In the genomic region with DNA sequence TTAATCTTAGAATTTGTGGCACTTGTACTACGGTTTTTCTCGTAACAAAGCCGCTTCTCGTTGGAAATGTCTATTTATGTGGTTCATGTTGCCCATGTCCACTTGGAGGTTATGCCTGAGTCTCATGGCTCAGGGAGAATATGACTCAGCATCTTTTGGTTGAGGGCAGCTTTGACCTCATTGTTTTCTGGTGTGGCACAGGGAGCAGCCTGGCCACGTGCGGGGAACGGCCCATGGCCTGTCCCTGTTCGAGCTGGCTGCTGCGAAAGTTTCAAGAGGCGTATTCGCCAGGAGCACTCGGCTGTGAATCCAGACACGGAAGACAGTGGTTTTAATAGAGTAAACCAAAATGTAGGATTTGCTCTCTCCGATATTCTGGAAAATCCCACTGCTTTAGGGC, we compare ENCODE assay signal across 1 cellular context.
TF ChIP-seq lines count a peak whose summit lies in the region.

No MANE protein-coding gene starts in this region.

TF ChIP-seq in GM23338, 12 proteins besides CTCF, POLR2A, EP300 and RAD21:
- TF ChIP-seq, protein P1, sequence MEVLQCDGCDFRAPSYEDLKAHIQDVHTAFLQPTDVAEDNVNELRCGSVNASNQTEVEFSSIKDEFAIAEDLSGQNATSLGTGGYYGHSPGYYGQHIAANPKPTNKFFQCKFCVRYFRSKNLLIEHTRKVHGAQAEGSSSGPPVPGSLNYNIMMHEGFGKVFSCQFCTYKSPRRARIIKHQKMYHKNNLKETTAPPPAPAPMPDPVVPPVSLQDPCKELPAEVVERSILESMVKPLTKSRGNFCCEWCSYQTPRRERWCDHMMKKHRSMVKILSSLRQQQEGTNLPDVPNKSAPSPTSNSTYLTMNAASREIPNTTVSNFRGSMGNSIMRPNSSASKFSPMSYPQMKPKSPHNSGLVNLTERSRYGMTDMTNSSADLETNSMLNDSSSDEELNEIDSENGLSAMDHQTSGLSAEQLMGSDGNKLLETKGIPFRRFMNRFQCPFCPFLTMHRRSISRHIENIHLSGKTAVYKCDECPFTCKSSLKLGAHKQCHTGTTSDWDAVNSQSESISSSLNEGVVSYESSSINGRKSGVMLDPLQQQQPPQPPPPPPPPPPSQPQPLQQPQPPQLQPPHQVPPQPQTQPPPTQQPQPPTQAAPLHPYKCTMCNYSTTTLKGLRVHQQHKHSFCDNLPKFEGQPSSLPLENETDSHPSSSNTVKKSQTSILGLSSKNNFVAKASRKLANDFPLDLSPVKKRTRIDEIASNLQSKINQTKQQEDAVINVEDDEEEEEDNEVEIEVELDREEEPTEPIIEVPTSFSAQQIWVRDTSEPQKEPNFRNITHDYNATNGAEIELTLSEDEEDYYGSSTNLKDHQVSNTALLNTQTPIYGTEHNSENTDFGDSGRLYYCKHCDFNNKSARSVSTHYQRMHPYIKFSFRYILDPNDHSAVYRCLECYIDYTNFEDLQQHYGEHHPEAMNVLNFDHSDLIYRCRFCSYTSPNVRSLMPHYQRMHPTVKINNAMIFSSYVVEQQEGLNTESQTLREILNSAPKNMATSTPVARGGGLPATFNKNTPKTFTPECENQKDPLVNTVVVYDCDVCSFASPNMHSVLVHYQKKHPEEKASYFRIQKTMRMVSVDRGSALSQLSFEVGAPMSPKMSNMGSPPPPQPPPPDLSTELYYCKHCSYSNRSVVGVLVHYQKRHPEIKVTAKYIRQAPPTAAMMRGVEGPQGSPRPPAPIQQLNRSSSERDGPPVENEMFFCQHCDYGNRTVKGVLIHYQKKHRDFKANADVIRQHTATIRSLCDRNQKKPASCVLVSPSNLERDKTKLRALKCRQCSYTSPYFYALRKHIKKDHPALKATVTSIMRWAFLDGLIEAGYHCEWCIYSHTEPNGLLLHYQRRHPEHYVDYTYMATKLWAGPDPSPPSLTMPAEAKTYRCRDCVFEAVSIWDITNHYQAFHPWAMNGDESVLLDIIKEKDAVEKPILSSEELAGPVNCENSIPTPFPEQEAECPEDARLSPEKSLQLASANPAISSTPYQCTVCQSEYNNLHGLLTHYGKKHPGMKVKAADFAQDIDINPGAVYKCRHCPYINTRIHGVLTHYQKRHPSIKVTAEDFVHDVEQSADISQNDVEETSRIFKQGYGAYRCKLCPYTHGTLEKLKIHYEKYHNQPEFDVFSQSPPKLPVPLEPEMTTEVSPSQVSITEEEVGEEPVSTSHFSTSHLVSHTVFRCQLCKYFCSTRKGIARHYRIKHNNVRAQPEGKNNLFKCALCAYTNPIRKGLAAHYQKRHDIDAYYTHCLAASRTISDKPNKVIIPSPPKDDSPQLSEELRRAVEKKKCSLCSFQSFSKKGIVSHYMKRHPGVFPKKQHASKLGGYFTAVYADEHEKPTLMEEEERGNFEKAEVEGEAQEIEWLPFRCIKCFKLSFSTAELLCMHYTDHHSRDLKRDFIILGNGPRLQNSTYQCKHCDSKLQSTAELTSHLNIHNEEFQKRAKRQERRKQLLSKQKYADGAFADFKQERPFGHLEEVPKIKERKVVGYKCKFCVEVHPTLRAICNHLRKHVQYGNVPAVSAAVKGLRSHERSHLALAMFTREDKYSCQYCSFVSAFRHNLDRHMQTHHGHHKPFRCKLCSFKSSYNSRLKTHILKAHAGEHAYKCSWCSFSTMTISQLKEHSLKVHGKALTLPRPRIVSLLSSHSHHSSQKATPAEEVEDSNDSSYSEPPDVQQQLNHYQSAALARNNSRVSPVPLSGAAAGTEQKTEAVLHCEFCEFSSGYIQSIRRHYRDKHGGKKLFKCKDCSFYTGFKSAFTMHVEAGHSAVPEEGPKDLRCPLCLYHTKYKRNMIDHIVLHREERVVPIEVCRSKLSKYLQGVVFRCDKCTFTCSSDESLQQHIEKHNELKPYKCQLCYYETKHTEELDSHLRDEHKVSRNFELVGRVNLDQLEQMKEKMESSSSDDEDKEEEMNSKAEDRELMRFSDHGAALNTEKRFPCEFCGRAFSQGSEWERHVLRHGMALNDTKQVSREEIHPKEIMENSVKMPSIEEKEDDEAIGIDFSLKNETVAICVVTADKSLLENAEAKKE (CRISPR knock-in tag; IDR thresholded peaks at IDR 0.05): no peak
- TF ChIP-seq, protein P2, sequence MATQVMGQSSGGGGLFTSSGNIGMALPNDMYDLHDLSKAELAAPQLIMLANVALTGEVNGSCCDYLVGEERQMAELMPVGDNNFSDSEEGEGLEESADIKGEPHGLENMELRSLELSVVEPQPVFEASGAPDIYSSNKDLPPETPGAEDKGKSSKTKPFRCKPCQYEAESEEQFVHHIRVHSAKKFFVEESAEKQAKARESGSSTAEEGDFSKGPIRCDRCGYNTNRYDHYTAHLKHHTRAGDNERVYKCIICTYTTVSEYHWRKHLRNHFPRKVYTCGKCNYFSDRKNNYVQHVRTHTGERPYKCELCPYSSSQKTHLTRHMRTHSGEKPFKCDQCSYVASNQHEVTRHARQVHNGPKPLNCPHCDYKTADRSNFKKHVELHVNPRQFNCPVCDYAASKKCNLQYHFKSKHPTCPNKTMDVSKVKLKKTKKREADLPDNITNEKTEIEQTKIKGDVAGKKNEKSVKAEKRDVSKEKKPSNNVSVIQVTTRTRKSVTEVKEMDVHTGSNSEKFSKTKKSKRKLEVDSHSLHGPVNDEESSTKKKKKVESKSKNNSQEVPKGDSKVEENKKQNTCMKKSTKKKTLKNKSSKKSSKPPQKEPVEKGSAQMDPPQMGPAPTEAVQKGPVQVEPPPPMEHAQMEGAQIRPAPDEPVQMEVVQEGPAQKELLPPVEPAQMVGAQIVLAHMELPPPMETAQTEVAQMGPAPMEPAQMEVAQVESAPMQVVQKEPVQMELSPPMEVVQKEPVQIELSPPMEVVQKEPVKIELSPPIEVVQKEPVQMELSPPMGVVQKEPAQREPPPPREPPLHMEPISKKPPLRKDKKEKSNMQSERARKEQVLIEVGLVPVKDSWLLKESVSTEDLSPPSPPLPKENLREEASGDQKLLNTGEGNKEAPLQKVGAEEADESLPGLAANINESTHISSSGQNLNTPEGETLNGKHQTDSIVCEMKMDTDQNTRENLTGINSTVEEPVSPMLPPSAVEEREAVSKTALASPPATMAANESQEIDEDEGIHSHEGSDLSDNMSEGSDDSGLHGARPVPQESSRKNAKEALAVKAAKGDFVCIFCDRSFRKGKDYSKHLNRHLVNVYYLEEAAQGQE (IDR thresholded peaks at IDR 0.05; ENCODE audit: unreplicated experiment): no peak
- TF ChIP-seq EZH2 (IDR thresholded peaks at IDR 0.05; ENCODE audit: low read depth, unreplicated experiment) (no peak), CREB1 (CRISPR knock-in tag; IDR thresholded peaks at IDR 0.05; ENCODE audit: low read depth) (no peak), NANOG (IDR thresholded peaks at IDR 0.05; ENCODE audit: borderline replicate concordance) (no peak), EZH2phosphoT487 (IDR thresholded peaks at IDR 0.05; ENCODE audit: unreplicated experiment) (no peak), POLR2AphosphoS5 (IDR thresholded peaks at IDR 0.05; ENCODE audit: low read depth) (no peak), JUNB (IDR thresholded peaks at IDR 0.05; ENCODE audit: unreplicated experiment) (no peak), STAT1 (IDR thresholded peaks at IDR 0.05; ENCODE audit: unreplicated experiment) (no peak), ZNF114 (CRISPR knock-in tag; IDR thresholded peaks at IDR 0.05) (no peak), ZNF331 (CRISPR knock-in tag; IDR thresholded peaks at IDR 0.05; ENCODE audit: low read depth) (no peak)
- TF ChIP-seq, protein P3, sequence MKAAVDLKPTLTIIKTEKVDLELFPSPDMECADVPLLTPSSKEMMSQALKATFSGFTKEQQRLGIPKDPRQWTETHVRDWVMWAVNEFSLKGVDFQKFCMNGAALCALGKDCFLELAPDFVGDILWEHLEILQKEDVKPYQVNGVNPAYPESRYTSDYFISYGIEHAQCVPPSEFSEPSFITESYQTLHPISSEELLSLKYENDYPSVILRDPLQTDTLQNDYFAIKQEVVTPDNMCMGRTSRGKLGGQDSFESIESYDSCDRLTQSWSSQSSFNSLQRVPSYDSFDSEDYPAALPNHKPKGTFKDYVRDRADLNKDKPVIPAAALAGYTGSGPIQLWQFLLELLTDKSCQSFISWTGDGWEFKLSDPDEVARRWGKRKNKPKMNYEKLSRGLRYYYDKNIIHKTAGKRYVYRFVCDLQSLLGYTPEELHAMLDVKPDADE (IDR thresholded peaks at IDR 0.05): no peak
